ENCODE assay signal across 7 cellular contexts in genomic region chr22:24325105-24325757, GRCh38.
DNase-seq lines count a peak whose midpoint lies in the region; ATAC-seq and TF ChIP-seq lines count a peak whose summit lies in the region.

No MANE protein-coding gene starts in this region.

- peak; percentile 86 for DNase-seq in EL
- peak; percentile 34 for DNase-seq in HS-27A (ENCODE audit: low read depth)
- peak; percentile 11 for DNase-seq in RWPE1 (ENCODE audit: low spot score)
- peak; percentile 84 for DNase-seq in dedifferentiated amniotic fluid mesenchymal stem cell (ENCODE audit: extremely low spot score)
- DNase-seq in medulla oblongata (ENCODE audit: extremely low spot score): peak; percentile 85
- DNase-seq in activated gamma-delta T cell treated with Interleukin-2 at 50 U/mL for 16 hours: no peak

- H3K27ac ChIP-seq in RWPE1: no peak overlapping the region

- peak; percentile 68 for TF ChIP-seq CTCF in RWPE1 (conservative IDR thresholded peaks at IDR 0.05; ENCODE audit: low read depth)

- CTCF ChIA-PET in RWPE1 (lab: Yijun Ruan, JAX): interaction anchor here (0.7 kb wide), 1 partner anchor 101 kb away, joined by 4 read pairs; no protein-coding TSS in a partner anchor

- POLR2A ChIA-PET in RWPE1 (lab: Yijun Ruan, JAX; ENCODE audit: low non-redundant PET): no interaction called here

- no peak for ATAC-seq in HG03097 (IDR thresholded peaks at IDR 0.05; ENCODE audit: low FRiP score, unreplicated experiment)
